1 cellular context compared by ENCODE assay signal in the genomic region with DNA sequence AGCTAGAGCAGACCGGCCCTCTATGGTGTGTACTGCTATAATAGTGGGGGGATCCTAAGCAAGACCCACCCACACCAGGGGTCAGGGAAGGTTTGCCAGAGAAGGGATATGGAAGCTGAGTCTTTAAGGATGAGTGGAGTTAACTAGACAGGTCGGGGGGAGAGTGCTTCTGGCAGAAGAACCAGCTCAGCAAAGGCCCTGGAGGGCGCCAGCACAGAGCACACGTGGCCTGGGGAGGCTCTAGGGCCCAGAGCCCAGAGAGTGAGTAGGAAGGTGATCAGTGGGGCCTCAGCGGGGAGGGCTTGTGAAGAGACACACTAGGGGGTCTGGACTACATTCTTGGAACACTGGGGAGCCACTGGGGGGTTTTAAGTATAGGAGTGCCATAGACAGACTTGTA.
TF ChIP-seq lines count a peak whose summit lies in the region.

No MANE protein-coding gene starts in this region.

TF ChIP-seq in HEK293, 187 proteins besides CTCF, POLR2A, EP300 and RAD21:
- TF ChIP-seq ZNF292 (tag by site-specific recombination; IDR thresholded peaks at IDR 0.05; ENCODE audit: borderline replicate concordance, low read depth) (no peak), ZNF140 (tag by site-specific recombination; IDR thresholded peaks at IDR 0.05) (no peak), ZBTB48 (tag by site-specific recombination; IDR thresholded peaks at IDR 0.05) (no peak), ZFP37 (tag by site-specific recombination; IDR thresholded peaks at IDR 0.05) (no peak), GLIS1 (tag by site-specific recombination; IDR thresholded peaks at IDR 0.05) (peak; percentile 66), ZNF169 (tag by site-specific recombination; IDR thresholded peaks at IDR 0.05) (no peak), ZNF529 (tag by site-specific recombination; IDR thresholded peaks at IDR 0.05; ENCODE audit: insufficient replicate concordance) (no peak), ZNF239 (tag by site-specific recombination; IDR thresholded peaks at IDR 0.05) (no peak), ZNF132 (tag by site-specific recombination; IDR thresholded peaks at IDR 0.05; ENCODE audit: borderline replicate concordance) (no peak), ZNF184 (tag by site-specific recombination; IDR thresholded peaks at IDR 0.05) (no peak), ZNF426 (tag by site-specific recombination; IDR thresholded peaks at IDR 0.05) (no peak), BCL11B (tag by site-specific recombination; IDR thresholded peaks at IDR 0.05; ENCODE audit: low read depth) (no peak), SP7 (tag by site-specific recombination; IDR thresholded peaks at IDR 0.05) (no peak), ZIC2 (tag by site-specific recombination; IDR thresholded peaks at IDR 0.05) (peak; percentile 25; the same call in 1 of the 2 replicates)
- TF ChIP-seq, protein P1, sequence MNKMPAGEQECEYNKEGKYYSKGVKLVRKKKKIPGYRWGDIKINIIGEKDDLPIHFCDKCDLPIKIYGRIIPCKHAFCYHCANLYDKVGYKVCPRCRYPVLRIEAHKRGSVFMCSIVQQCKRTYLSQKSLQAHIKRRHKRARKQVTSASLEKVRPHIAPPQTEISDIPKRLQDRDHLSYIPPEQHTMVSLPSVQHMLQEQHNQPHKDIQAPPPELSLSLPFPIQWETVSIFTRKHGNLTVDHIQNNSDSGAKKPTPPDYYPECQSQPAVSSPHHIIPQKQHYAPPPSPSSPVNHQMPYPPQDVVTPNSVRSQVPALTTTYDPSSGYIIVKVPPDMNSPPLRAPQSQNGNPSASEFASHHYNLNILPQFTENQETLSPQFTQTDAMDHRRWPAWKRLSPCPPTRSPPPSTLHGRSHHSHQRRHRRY (tag by site-specific recombination; IDR thresholded peaks at IDR 0.05) = no peak
- TF ChIP-seq, protein P2, sequence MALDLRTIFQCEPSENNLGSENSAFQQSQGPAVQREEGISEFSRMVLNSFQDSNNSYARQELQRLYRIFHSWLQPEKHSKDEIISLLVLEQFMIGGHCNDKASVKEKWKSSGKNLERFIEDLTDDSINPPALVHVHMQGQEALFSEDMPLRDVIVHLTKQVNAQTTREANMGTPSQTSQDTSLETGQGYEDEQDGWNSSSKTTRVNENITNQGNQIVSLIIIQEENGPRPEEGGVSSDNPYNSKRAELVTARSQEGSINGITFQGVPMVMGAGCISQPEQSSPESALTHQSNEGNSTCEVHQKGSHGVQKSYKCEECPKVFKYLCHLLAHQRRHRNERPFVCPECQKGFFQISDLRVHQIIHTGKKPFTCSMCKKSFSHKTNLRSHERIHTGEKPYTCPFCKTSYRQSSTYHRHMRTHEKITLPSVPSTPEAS (tag by site-specific recombination; IDR thresholded peaks at IDR 0.05) = no peak
- TF ChIP-seq, protein P3, sequence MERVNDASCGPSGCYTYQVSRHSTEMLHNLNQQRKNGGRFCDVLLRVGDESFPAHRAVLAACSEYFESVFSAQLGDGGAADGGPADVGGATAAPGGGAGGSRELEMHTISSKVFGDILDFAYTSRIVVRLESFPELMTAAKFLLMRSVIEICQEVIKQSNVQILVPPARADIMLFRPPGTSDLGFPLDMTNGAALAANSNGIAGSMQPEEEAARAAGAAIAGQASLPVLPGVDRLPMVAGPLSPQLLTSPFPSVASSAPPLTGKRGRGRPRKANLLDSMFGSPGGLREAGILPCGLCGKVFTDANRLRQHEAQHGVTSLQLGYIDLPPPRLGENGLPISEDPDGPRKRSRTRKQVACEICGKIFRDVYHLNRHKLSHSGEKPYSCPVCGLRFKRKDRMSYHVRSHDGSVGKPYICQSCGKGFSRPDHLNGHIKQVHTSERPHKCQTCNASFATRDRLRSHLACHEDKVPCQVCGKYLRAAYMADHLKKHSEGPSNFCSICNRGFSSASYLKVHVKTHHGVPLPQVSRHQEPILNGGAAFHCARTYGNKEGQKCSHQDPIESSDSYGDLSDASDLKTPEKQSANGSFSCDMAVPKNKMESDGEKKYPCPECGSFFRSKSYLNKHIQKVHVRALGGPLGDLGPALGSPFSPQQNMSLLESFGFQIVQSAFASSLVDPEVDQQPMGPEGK (tag by site-specific recombination; IDR thresholded peaks at IDR 0.05) = no peak
